ENCODE assay signal across 18 cellular contexts in the genomic region with DNA sequence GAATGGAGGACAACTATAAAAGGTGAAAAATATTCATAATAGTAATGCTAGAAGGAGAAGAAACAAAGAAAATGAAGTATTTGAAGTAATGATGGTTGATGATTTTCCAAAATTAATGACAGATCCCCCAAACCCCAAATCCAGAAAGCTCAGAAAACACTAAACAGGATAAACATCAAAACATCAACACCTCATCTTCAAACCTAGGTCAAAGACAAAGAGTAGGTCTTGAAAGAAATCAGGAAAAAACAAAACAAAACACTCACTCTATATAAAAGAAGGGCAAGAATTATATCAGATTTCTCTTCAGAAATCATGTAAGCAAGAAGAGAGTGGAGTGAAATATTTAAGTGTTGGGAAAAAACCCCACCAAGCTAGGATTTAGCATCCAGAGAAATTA. TPM values are rescaled to one million over a fixed set of nuclear protein-coding genes. Genes with fewer than 3 reads are reported as not detected.
DNase-seq lines count a peak whose midpoint lies in the region; ATAC-seq and TF ChIP-seq lines count a peak whose summit lies in the region.
"Had no signal": no experiment of that assay in that cellular context is flagged by ENCODE, and none has a peak within 500 bp of the region (broad histone marks: within the 10 kb centered on the region; RNA-seq: fewer than 3 reads in every experiment).

No MANE protein-coding gene starts in this region.

- H3K9me3 Mint-ChIP-seq in CD8-positive, alpha-beta T cell: peaks cover 7% of the 10 kb centered on the region
- H3K9me3 Mint-ChIP-seq in T-cell (peaks cover 5 to 15% (median 7%) of the 10 kb centered on the region in 3 donors), nephron progenitor cell (peaks cover 68% of the 10 kb centered on the region)
- peaks cover 0 to 8% of the 10 kb centered on the region in 2 donors for H3K9me3 Mint-ChIP-seq in effector memory CD8-positive, alpha-beta T cell
- peaks cover 0 to 38% (median 9%) of the 10 kb centered on the region in 11 donors for H3K9me3 Mint-ChIP-seq in naive thymus-derived CD4-positive, alpha-beta T cell

- H3K4me1 ChIP-seq in CD8-positive, alpha-beta T cell (ENCODE audit: insufficient read depth, low read length): peaks cover 28% of the 10 kb centered on the region
- H3K4me1 ChIP-seq in right atrium auricular region: peaks cover 0 to 4% of the 10 kb centered on the region in 2 donors
- H3K4me1 ChIP-seq in naive thymus-derived CD4-positive, alpha-beta T cell (ENCODE audit: control insufficient read depth in 2 of 2, insufficient read depth in 2 of 2, low read length in 2 of 2): peaks cover 0 to 22% of the 10 kb centered on the region in 2 donors
- peaks cover 0 to 83% (median 31%) of the 10 kb centered on the region in 6 donors for H3K4me1 ChIP-seq in spleen
- H3K4me1 ChIP-seq: SJCRH30 had no signal

- no peaks in the 10 kb centered on the region for H3K9me3 ChIP-seq in CD8-positive, alpha-beta T cell (ENCODE audit: low read length)
- peaks cover 0 to 11% of the 10 kb centered on the region in 2 donors for H3K9me3 ChIP-seq in right atrium auricular region
- H3K9me3 ChIP-seq in naive thymus-derived CD4-positive, alpha-beta T cell (ENCODE audit: control insufficient read depth in 2 of 3, low read length in 3 of 3): no peaks in the 10 kb centered on the region
- H3K9me3 ChIP-seq in spleen: peaks cover 0 to 36% (median 14%) of the 10 kb centered on the region in 8 donors
- H3K9me3 ChIP-seq: SJCRH30 had no signal

- H3K27ac Mint-ChIP-seq in CD8-positive, alpha-beta T cell: peak overlapping the region; percentile 2
- peak overlapping the region; percentile 12 to 46 for H3K27ac Mint-ChIP-seq in T-cell
- H3K27ac Mint-ChIP-seq in effector memory CD8-positive, alpha-beta T cell: peak overlapping the region; percentile 1 to 35
- peak overlapping the region; percentile 32 for H3K27ac Mint-ChIP-seq in nephron progenitor cell
- peak overlapping the region in 3 of 9 donors; percentile 7 to 46 (median 9) for H3K27ac Mint-ChIP-seq in naive thymus-derived CD4-positive, alpha-beta T cell

- peaks cover 74% of the 10 kb centered on the region for H3K4me1 Mint-ChIP-seq in CD8-positive, alpha-beta T cell (ENCODE audit: low read depth)
- H3K4me1 Mint-ChIP-seq in T-cell: peaks cover 74 to 84% (median 76%) of the 10 kb centered on the region in 3 donors
- H3K4me1 Mint-ChIP-seq in effector memory CD8-positive, alpha-beta T cell (ENCODE audit: low read depth in 2 of 2): peaks cover 52 to 79% of the 10 kb centered on the region in 2 donors
- peaks cover 26% of the 10 kb centered on the region for H3K4me1 Mint-ChIP-seq in nephron progenitor cell
- peaks cover 44 to 83% (median 78%) of the 10 kb centered on the region in 7 donors for H3K4me1 Mint-ChIP-seq in naive thymus-derived CD4-positive, alpha-beta T cell

- intact Hi-C loops in CD8-positive, alpha-beta T cell (cut with DNase I, micrococcal nuclease): no loop called here
- intact Hi-C loops in naive thymus-derived CD4-positive, alpha-beta T cell (cut with micrococcal nuclease): loop anchor here (1.0 to 5.0 kb wide), 4 partner anchors 8 to 36 kb away; no protein-coding TSS in a partner anchor
- intact Hi-C loops in spleen (cut with DNase I; ENCODE audit: low total_unique reads): no loop called here

- no peak for DNase-seq in CD8-positive, alpha-beta T cell
- DNase-seq in T-cell: no peak
- DNase-seq in effector memory CD8-positive, alpha-beta T cell: no peak
- DNase-seq in nephron progenitor cell: no peak
- no peak for DNase-seq in right atrium auricular region (ENCODE audit: low spot score)
- no peak for DNase-seq in naive thymus-derived CD4-positive, alpha-beta T cell
- no peak for DNase-seq in spleen
- DNase-seq: DMS79 treated with DMSO at 0.1 percent for 48 hours, GOT3, NCI-H1436 treated with DMSO at 0.1 percent for 48 hours, NCI-H2029 treated with DMSO at 0.1 percent for 48 hours, NCI-H2171 treated with DMSO at 0.1 percent for 48 hours, NCI-H446 treated with DMSO at 0.1 percent for 48 hours, NCI-H748 treated with DMSO at 0.1 percent for 48 hours, PC-9, SJCRH30 had no signal

- no peak overlapping the region for H3K27ac ChIP-seq in CD8-positive, alpha-beta T cell (ENCODE audit: low read depth, low read length)
- H3K27ac ChIP-seq in right atrium auricular region: no peak overlapping the region
- H3K27ac ChIP-seq in naive thymus-derived CD4-positive, alpha-beta T cell (ENCODE audit: low read depth, low read length): no peak overlapping the region
- H3K27ac ChIP-seq in spleen: no peak overlapping the region
- H3K27ac ChIP-seq: KMS-11, PC-9, SJCRH30 had no signal

- H3K36me3 Mint-ChIP-seq in CD8-positive, alpha-beta T cell: peaks cover 14% of the 10 kb centered on the region
- H3K36me3 Mint-ChIP-seq in T-cell (peaks cover 24% of the 10 kb centered on the region), nephron progenitor cell (ENCODE audit: low read depth) (peaks cover 84% of the 10 kb centered on the region)
- peaks cover 22% of the 10 kb centered on the region for H3K36me3 Mint-ChIP-seq in effector memory CD8-positive, alpha-beta T cell (ENCODE audit: insufficient read depth)
- H3K36me3 Mint-ChIP-seq in naive thymus-derived CD4-positive, alpha-beta T cell: peaks cover 8 to 40% (median 29%) of the 10 kb centered on the region in 5 donors

- CTCF ChIA-PET in CD8-positive, alpha-beta T cell (lab: Charles Lee): no interaction called here
- CTCF ChIA-PET in T-cell (lab: Charles Lee): interaction anchor here (0.6 to 1.3 kb wide), 3 partner anchors 20 to 180 kb away, joined by 3 to 4 read pairs (median 4); a partner anchor contains a TSS
- CTCF ChIA-PET in naive thymus-derived CD4-positive, alpha-beta T cell (lab: Charles Lee): interaction anchor here (0.6 to 0.9 kb wide), 2 partner anchors 46 to 57 kb away, joined by 3 read pairs; no protein-coding TSS in a partner anchor

- H3K4me3 ChIP-seq in CD8-positive, alpha-beta T cell (ENCODE audit: low read depth, low read length): no peak overlapping the region
- H3K4me3 ChIP-seq in right atrium auricular region: no peak overlapping the region
- no peak overlapping the region for H3K4me3 ChIP-seq in naive thymus-derived CD4-positive, alpha-beta T cell (ENCODE audit: low read length)
- no peak overlapping the region for H3K4me3 ChIP-seq in spleen
- H3K4me3 ChIP-seq: PC-9, SJCRH30 had no signal

- H3K27me3 ChIP-seq in CD8-positive, alpha-beta T cell (ENCODE audit: insufficient read depth, low read length): no peaks in the 10 kb centered on the region
- H3K27me3 ChIP-seq in right atrium auricular region (no peaks in the 10 kb centered on the region), spleen (replicated peaks in 1 of 7) (no peaks in the 10 kb centered on the region)
- no peaks in the 10 kb centered on the region for H3K27me3 ChIP-seq in naive thymus-derived CD4-positive, alpha-beta T cell (ENCODE audit: control insufficient read depth in 2 of 2, insufficient read depth in 2 of 2, low read length in 2 of 2)
- H3K27me3 ChIP-seq: SJCRH30 had no signal

- no peak for ATAC-seq in CD8-positive, alpha-beta T cell
- ATAC-seq in T-cell (replicated peaks in 1 of 4): no peak
- ATAC-seq in effector memory CD8-positive, alpha-beta T cell (replicated peaks): no peak
- ATAC-seq in naive thymus-derived CD4-positive, alpha-beta T cell: no peak
- no peak for ATAC-seq in GM21526 (IDR thresholded peaks at IDR 0.05; ENCODE audit: low FRiP score, unreplicated experiment)

- POLR2A ChIA-PET in CD8-positive, alpha-beta T cell (lab: Charles Lee): no interaction called here
- POLR2A ChIA-PET in T-cell (lab: Charles Lee): interaction anchor here in 1 of 2 donors (1.1 kb wide), 1 partner anchor 9 kb away, joined by 4 read pairs; no protein-coding TSS in a partner anchor
- POLR2A ChIA-PET in naive thymus-derived CD4-positive, alpha-beta T cell (lab: Charles Lee): interaction anchor here (0.9 to 1.0 kb wide), 2 partner anchors 8 to 13 kb away, joined by 3 to 5 read pairs; no protein-coding TSS in a partner anchor

- no peak for TF ChIP-seq POLR2A in spleen (IDR thresholded peaks at IDR 0.05)

- TF ChIP-seq CTCF in CD8-positive, alpha-beta T cell (IDR thresholded peaks at IDR 0.05): no peak
- TF ChIP-seq CTCF in nephron progenitor cell (IDR thresholded peaks at IDR 0.05) (no peak), right atrium auricular region (IDR thresholded peaks at IDR 0.05) (no peak), spleen (IDR thresholded peaks at IDR 0.05 in 8 of 11, conservative IDR thresholded peaks at IDR 0.05 in 3 of 11) (no peak)

- H3K4me3 Mint-ChIP-seq in CD8-positive, alpha-beta T cell: no peak overlapping the region
- no peak overlapping the region for H3K4me3 Mint-ChIP-seq in T-cell
- peak overlapping the region; percentile 9 to 13 for H3K4me3 Mint-ChIP-seq in effector memory CD8-positive, alpha-beta T cell
- no peak overlapping the region for H3K4me3 Mint-ChIP-seq in nephron progenitor cell
- H3K4me3 Mint-ChIP-seq in naive thymus-derived CD4-positive, alpha-beta T cell: peak overlapping the region in 4 of 10 donors; percentile 4 to 40 (median 8)

- no peaks in the 10 kb centered on the region for H3K36me3 ChIP-seq in CD8-positive, alpha-beta T cell (ENCODE audit: insufficient read depth, low read length)
- no peaks in the 10 kb centered on the region for H3K36me3 ChIP-seq in right atrium auricular region
- H3K36me3 ChIP-seq in naive thymus-derived CD4-positive, alpha-beta T cell (ENCODE audit: control insufficient read depth in 2 of 3, insufficient read depth in 3 of 3, low read length in 3 of 3): no peaks in the 10 kb centered on the region
- no peaks in the 10 kb centered on the region for H3K36me3 ChIP-seq in spleen
- H3K36me3 ChIP-seq: SJCRH30 had no signal

- no peaks in the 10 kb centered on the region for H3K27me3 Mint-ChIP-seq in CD8-positive, alpha-beta T cell (ENCODE audit: low read depth)
- H3K27me3 Mint-ChIP-seq in T-cell: no peaks in the 10 kb centered on the region
- H3K27me3 Mint-ChIP-seq in effector memory CD8-positive, alpha-beta T cell: no peaks in the 10 kb centered on the region
- H3K27me3 Mint-ChIP-seq in nephron progenitor cell (ENCODE audit: low read depth, poor library complexity): peaks cover 3% of the 10 kb centered on the region
- no peaks in the 10 kb centered on the region for H3K27me3 Mint-ChIP-seq in naive thymus-derived CD4-positive, alpha-beta T cell

RNA-seq across cellular contexts. Expression of a gene that starts 38.7 kb away (rescaled TPM):
- 10 to 100 TPM; 79.1 to 81.9 TPM for total RNA-seq in CD8-positive, alpha-beta T cell
- total RNA-seq in T-cell (10 to 100 TPM; 44.9 to 59.4 (median 46.8) TPM), right atrium auricular region (10 to 100 TPM; 28.4 TPM), spleen (10 to 100 TPM; 32.1 to 41.8 (median 37.4) TPM)
- total RNA-seq in naive thymus-derived CD4-positive, alpha-beta T cell: 10 to 100 TPM; 45.4 to 56.9 (median 49.2) TPM
- polyA plus RNA-seq in naive thymus-derived CD4-positive, alpha-beta T cell: 1 to 10 TPM; 2.7 to 3.5 TPM
- polyA plus RNA-seq in spleen: 10 to 100 TPM; 13.4 to 16.4 (median 14.5) TPM

RNA-seq across cellular contexts. Expression of a gene that starts 57.8 kb away (rescaled TPM):
- 10 to 100 TPM; 70.5 to 71.1 TPM for total RNA-seq in CD8-positive, alpha-beta T cell
- 10 to 100 TPM; 46.9 to 62.3 (median 59.3) TPM for total RNA-seq in T-cell
- 10 to 100 TPM; 70.5 to 75.9 TPM for total RNA-seq in right atrium auricular region
- total RNA-seq in naive thymus-derived CD4-positive, alpha-beta T cell: 10 to 100 TPM; 49.1 to 65.2 (median 62.1) TPM
- polyA plus RNA-seq in naive thymus-derived CD4-positive, alpha-beta T cell: 100 to 1,000 TPM; 135 to 145 TPM
- 10 to 100 TPM; 44.6 to 73.6 (median 50.6) TPM for total RNA-seq in spleen
- 10 to 100 TPM; 49.9 to 63.1 (median 57.4) TPM for polyA plus RNA-seq in spleen

Comparison
In these comparisons a context has a peak if more than half of its experiments do, and no peak if none do; other contexts are left out.
1. H3K4me3 Mint-ChIP-seq: peak in effector memory CD8-positive, alpha-beta T cell (2 of 2); none in CD8-positive, alpha-beta T cell (single experiment), T-cell (0 of 3) and nephron progenitor cell (single experiment).
2. intact Hi-C loops: an anchor here in naive thymus-derived CD4-positive, alpha-beta T cell (1.0 to 5.0 kb wide); none called in CD8-positive, alpha-beta T cell and spleen.